16 cellular contexts compared by ENCODE assay signal in genomic region chr13:51624207-51624606, GRCh38. TPM values are rescaled to one million over a fixed set of nuclear protein-coding genes. Genes with fewer than 3 reads are reported as not detected.
DNase-seq lines count a peak whose midpoint lies in the region; ATAC-seq, FAIRE-seq and TF ChIP-seq lines count a peak whose summit lies in the region.
"Had no signal": no experiment of that assay in that cellular context is flagged by ENCODE, and none has a peak within 500 bp of the region (broad histone marks: within the 10 kb centered on the region; RNA-seq: fewer than 3 reads in every experiment).

No MANE protein-coding gene starts in this region.

- BruUV-seq in HepG2 (replicated peaks; lab: Mats Ljungman, UMichigan): no TSS peak

- no peak for DNase-seq in HepG2 (ENCODE audit: low spot score)
- no peak for DNase-seq in right lobe of liver
- no peak for DNase-seq in activated CD8-positive, alpha-beta T cell treated with anti-CD3 and anti-CD28 coated beads for 36 hours
- DNase-seq in myocyte (ENCODE audit: low read depth): peak; percentile 56
- no peak for DNase-seq in thyroid gland
- DNase-seq in ovary: no peak
- DNase-seq in activated CD8-positive, alpha-beta memory T cell treated with anti-CD3 and anti-CD28 coated beads, Interleukin-2, amount 50 U/mL, for 48 hours: no peak
- DNase-seq in NCI-H446 (lab: John Stamatoyannopoulos, UW): no peak
- DNase-seq: COR-L47, DMS53, IMR-90, Kasumi-1, NCI-H1436, NCI-H2081 had no signal

- no peak overlapping the region for H3K4me3 Mint-ChIP-seq in activated CD8-positive, alpha-beta T cell treated with anti-CD3 and anti-CD28 coated beads for 36 hours

- no peaks in the 10 kb centered on the region for H4K20me1 ChIP-seq in HepG2 (ENCODE audit: insufficient read depth, low read length)

- TF ChIP-seq CTCF in HepG2 (CRISPR knock-in tag; IDR thresholded peaks at IDR 0.05) (no peak), right lobe of liver (IDR thresholded peaks at IDR 0.05) (no peak), thyroid gland (IDR thresholded peaks at IDR 0.05) (no peak), ovary (IDR thresholded peaks at IDR 0.05) (no peak)
- no peak for TF ChIP-seq CTCF in activated CD8-positive, alpha-beta T cell treated with anti-CD3 and anti-CD28 coated beads for 36 hours (IDR thresholded peaks at IDR 0.05)

- H3K36me3 Mint-ChIP-seq in activated CD8-positive, alpha-beta T cell treated with anti-CD3 and anti-CD28 coated beads for 36 hours (ENCODE audit: low read depth): no peaks in the 10 kb centered on the region

- TF ChIP-seq RAD21 in HepG2 (CRISPR knock-in tag; IDR thresholded peaks at IDR 0.05): no peak

- ATAC-seq in HepG2 (no peak), right lobe of liver (no peak)
- ATAC-seq in activated CD8-positive, alpha-beta T cell treated with anti-CD3 and anti-CD28 coated beads for 36 hours: peak; percentile 22

- no peaks in the 10 kb centered on the region for H3K9me3 ChIP-seq in HepG2 (ENCODE audit: low read length)
- no peaks in the 10 kb centered on the region for H3K9me3 ChIP-seq in right lobe of liver
- H3K9me3 ChIP-seq in thyroid gland: no peaks in the 10 kb centered on the region
- no peaks in the 10 kb centered on the region for H3K9me3 ChIP-seq in ovary

- peak overlapping the region; percentile 2 for H3K27ac ChIP-seq in HepG2 (ENCODE audit: extremely low read length, insufficient read depth, low read length)
- H3K27ac ChIP-seq in right lobe of liver: no peak overlapping the region
- H3K27ac ChIP-seq in thyroid gland: peak overlapping the region; percentile 84 to 92 (median 85)
- no peak overlapping the region for H3K27ac ChIP-seq in ovary
- H3K27ac ChIP-seq: C4-2B had no signal

- no peak overlapping the region for H3K27ac Mint-ChIP-seq in activated CD8-positive, alpha-beta T cell treated with anti-CD3 and anti-CD28 coated beads for 36 hours

- H3K27me3 ChIP-seq in HepG2 (ENCODE audit: control insufficient read depth in 1 of 2, insufficient read depth in 2 of 2, low read length in 2 of 2) (no peaks in the 10 kb centered on the region), right lobe of liver (no peaks in the 10 kb centered on the region), thyroid gland (no peaks in the 10 kb centered on the region), ovary (no peaks in the 10 kb centered on the region)

- TF ChIP-seq EP300 in HepG2 (IDR thresholded peaks at IDR 0.05; ENCODE audit: low read depth in 2 of 2, low read length in 2 of 2) (no peak), HepG2 (CRISPR knock-in tag; IDR thresholded peaks at IDR 0.05; ENCODE audit: borderline replicate concordance) (no peak), ovary (IDR thresholded peaks at IDR 0.05) (no peak)

- no peak overlapping the region for H2AFZ ChIP-seq in HepG2 (ENCODE audit: low read length)

- in situ Hi-C loops in HepG2 (cut with HindIII; ENCODE audit: extremely low pct_ligation_motif_present, low pct_unique_long_range_greater_than_20kb): no loop called here

- WGBS in HepG2 (ENCODE audit: low lambda C conversion rate): 100% methylated on average over 1 of the region's 1 CpG
- 86% methylated on average over 1 of the region's 1 CpG for WGBS in right lobe of liver (ENCODE audit: insufficient coverage, low coverage, low lambda C conversion rate, missing lambda C conversion rate)
- 95 to 100% methylated on average over 1 of the region's 1 CpG for WGBS in thyroid gland, 2 donors
- WGBS in ovary, 3 donors: 97 to 100% (median 99%) methylated on average over 1 of the region's 1 CpG

- POLR2A ChIA-PET in HepG2 (lab: Yijun Ruan, JAX): no interaction called here
- POLR2A ChIA-PET in activated CD8-positive, alpha-beta T cell treated with anti-CD3 and anti-CD28 coated beads for 36 hours (lab: Charles Lee): no interaction called here

- intact Hi-C loops in HepG2 (cut with micrococcal nuclease; ENCODE audit: unreplicated experiment): no loop called here
- intact Hi-C loops in right lobe of liver (cut with DNase I): no loop called here
- intact Hi-C loops in activated CD8-positive, alpha-beta T cell treated with anti-CD3 and anti-CD28 coated beads for 36 hours (cut with micrococcal nuclease): no loop called here
- intact Hi-C loops in thyroid gland (cut with DNase I): no loop called here
- intact Hi-C loops in ovary (cut with DNase I): no loop called here

- peaks cover 36% of the 10 kb centered on the region for H3K4me1 Mint-ChIP-seq in activated CD8-positive, alpha-beta T cell treated with anti-CD3 and anti-CD28 coated beads for 36 hours (ENCODE audit: low read depth)

- CTCF ChIA-PET in HepG2 (lab: Yijun Ruan, JAX; ENCODE audit: low intra/inter-chr PET ratio, low total read pairs): no interaction called here
- CTCF ChIA-PET in activated CD8-positive, alpha-beta T cell treated with anti-CD3 and anti-CD28 coated beads for 36 hours (lab: Charles Lee): interaction anchor here (1.3 kb wide), 1 partner anchor 503 kb away, joined by 3 read pairs; no protein-coding TSS in a partner anchor

- H3K4me3 ChIP-seq in HepG2 (replicated peaks in 1 of 3; ENCODE audit: insufficient read depth in 1 of 3, low read depth in 2 of 3, low read length in 3 of 3) (no peak overlapping the region), right lobe of liver (no peak overlapping the region), thyroid gland (replicated peaks in 1 of 3) (no peak overlapping the region), ovary (no peak overlapping the region)

- peaks cover 80% of the 10 kb centered on the region for H3K4me1 ChIP-seq in HepG2 (ENCODE audit: insufficient read depth, low read length)
- H3K4me1 ChIP-seq in right lobe of liver: peaks cover 0 to 13% (median 6%) of the 10 kb centered on the region in 4 donors
- H3K4me1 ChIP-seq in thyroid gland: peaks cover 66 to 76% of the 10 kb centered on the region in 2 donors
- peaks cover 7% of the 10 kb centered on the region for H3K4me1 ChIP-seq in ovary (ENCODE audit: insufficient read depth)

- H3K9me3 Mint-ChIP-seq in activated CD8-positive, alpha-beta T cell treated with anti-CD3 and anti-CD28 coated beads for 36 hours: no peaks in the 10 kb centered on the region

- no peak overlapping the region for H3K9ac ChIP-seq in HepG2 (ENCODE audit: insufficient read depth, low read depth, low read length)

- TF ChIP-seq POLR2A in HepG2 (IDR thresholded peaks at IDR 0.05; ENCODE audit: insufficient read depth in 1 of 2, low read depth in 2 of 2, low read length in 2 of 2): no peak
- no peak for TF ChIP-seq POLR2A in right lobe of liver (IDR thresholded peaks at IDR 0.05)
- TF ChIP-seq POLR2A in thyroid gland (IDR thresholded peaks at IDR 0.05): no peak
- TF ChIP-seq POLR2A in ovary (IDR thresholded peaks at IDR 0.05): no peak

- H3K79me2 ChIP-seq in HepG2 (ENCODE audit: insufficient read depth, low read length): peaks cover 70% of the 10 kb centered on the region

- no peaks in the 10 kb centered on the region for H3K27me3 Mint-ChIP-seq in activated CD8-positive, alpha-beta T cell treated with anti-CD3 and anti-CD28 coated beads for 36 hours

- no peak overlapping the region for H3K4me2 ChIP-seq in HepG2 (ENCODE audit: low read depth, low read length)

- FAIRE-seq in HepG2 (lab: Jason Lieb, UNC): no peak
- FAIRE-seq: A204.1 had no signal

- H3K36me3 ChIP-seq in HepG2 (replicated peaks in 1 of 2; ENCODE audit: control insufficient read depth in 1 of 2, insufficient read depth in 2 of 2, low read length in 2 of 2): peaks cover 0 to 4% of the 10 kb centered on the region in 2 experiments; a peak in 3 of 5 replicates
- no peaks in the 10 kb centered on the region for H3K36me3 ChIP-seq in right lobe of liver
- H3K36me3 ChIP-seq in thyroid gland: no peaks in the 10 kb centered on the region
- no peaks in the 10 kb centered on the region for H3K36me3 ChIP-seq in ovary

TF ChIP-seq in HepG2, 621 proteins besides CTCF, POLR2A, EP300 and RAD21 (continues in another document):
- TF ChIP-seq ZNF496 (CRISPR knock-in tag; IDR thresholded peaks at IDR 0.05; ENCODE audit: insufficient replicate concordance) (no peak), ZNF24 (IDR thresholded peaks at IDR 0.05) (no peak), SAP130 (CRISPR knock-in tag; IDR thresholded peaks at IDR 0.05; ENCODE audit: low read depth) (no peak)

RNA-seq across cellular contexts. Expression of gene WDFY2, which starts 39.9 kb away (rescaled TPM):
- total RNA-seq in HepG2 (2016; rRNA removed; fragmentation: Illumina TruSeq; extraction: Trizol) (16.4 and 22.6 TPM in 2 replicates), right lobe of liver (10 to 100 TPM in 1 of 6 experiments, 1 to 10 TPM in 5; 4.5 to 12.0 (median 7.3) TPM), myocyte (4.7 and 6.1 TPM in 2 replicates), thyroid gland (10 to 100 TPM; 15.8 to 23.9 (median 20.9) TPM), ovary (10 to 100 TPM in 6 of 7 donors, 1 to 10 TPM in 1; 9.9 to 17.9 (median 14.9) TPM)
- total RNA-seq in HepG2 (2016; cell fraction: cytosol; rRNA removed; fragmentation: Illumina TruSeq; extraction: Trizol; ENCODE audit: low read depth): 2.3 and 2.6 TPM in 2 replicates
- total RNA-seq in HepG2 (2016; cell fraction: insoluble cytoplasmic fraction; rRNA removed; fragmentation: Illumina TruSeq; extraction: Trizol): 17.3 and 21.4 TPM in 2 replicates
- 5.6 and 7.0 TPM in 2 replicates for total RNA-seq in HepG2 (2016; cell fraction: membrane; rRNA removed; fragmentation: Illumina TruSeq; extraction: Trizol)
- total RNA-seq in HepG2 (2016; cell fraction: nucleus; rRNA removed; fragmentation: Illumina TruSeq; extraction: Trizol): 70.9 and 71.5 TPM in 2 replicates
- polyA plus RNA-seq in HepG2 (2011; rRNA removed) (27.0 and 27.5 TPM in 2 replicates), ovary (10 to 100 TPM in 1 of 2 donors, 1 to 10 TPM in 1; 5.4 to 11.6 TPM)
- polyA plus RNA-seq in HepG2 (2011; cell fraction: cytosol; rRNA removed): 8.0 and 11.1 TPM in 2 replicates
- polyA plus RNA-seq in HepG2 (2011; cell fraction: nucleus; rRNA removed): 67.6 and 71.9 TPM in 2 replicates
- 21.4 and 23.6 TPM in 2 replicates for polyA plus RNA-seq in HepG2 (2012)
- 1.3 and 1.7 TPM in 2 replicates for polyA plus RNA-seq in HepG2 (2016; cell fraction: cytosol; fragmentation: Illumina TruSeq; extraction: Trizol; ENCODE audit: low read depth)
- polyA plus RNA-seq in HepG2 (2016; cell fraction: insoluble cytoplasmic fraction; fragmentation: Illumina TruSeq; extraction: Trizol; ENCODE audit: low read depth): 16.8 and 17.1 TPM in 2 replicates
- 3.4 and 3.7 TPM in 2 replicates for polyA plus RNA-seq in HepG2 (2016; cell fraction: membrane; fragmentation: Illumina TruSeq; extraction: Trizol; ENCODE audit: low read depth)
- 63.8 and 64.3 TPM in 2 replicates for polyA plus RNA-seq in HepG2 (2016; cell fraction: nucleus; fragmentation: Illumina TruSeq; extraction: Trizol; ENCODE audit: insufficient read depth, low read depth)
- polyA minus RNA-seq in HepG2 (2011; rRNA and poly(A)+ RNA removed; ENCODE audit: low replicate concordance): 10.1 and 51.6 TPM in 2 replicates
- polyA minus RNA-seq in HepG2 (2011; cell fraction: cytosol; rRNA and poly(A)+ RNA removed): 12.9 and 15.9 TPM in 2 replicates
- polyA minus RNA-seq in HepG2 (2011; cell fraction: nucleus; rRNA and poly(A)+ RNA removed): 150 and 174 TPM in 2 replicates
- 10 to 100 TPM; 11.2 to 11.6 TPM for total RNA-seq in activated CD8-positive, alpha-beta T cell treated with anti-CD3 and anti-CD28 coated beads for 36 hours
- polyA plus RNA-seq in myocyte (2012): 11.0 TPM

Comparison
In these comparisons a context has a peak if more than half of its experiments do, and no peak if none do; other contexts are left out.
1. H3K27ac ChIP-seq: peak in HepG2 (single experiment) and thyroid gland (3 of 3); none in right lobe of liver (0 of 3) and ovary (0 of 2).